ENCODE assay signal across 12 cellular contexts in genomic region chrX:6227445-6227820, GRCh38. TPM values are rescaled to one million over a fixed set of nuclear protein-coding genes. Genes with fewer than 3 reads are reported as not detected.
DNase-seq lines count a peak whose midpoint lies in the region; ATAC-seq and TF ChIP-seq lines count a peak whose summit lies in the region.
"Had no signal": no experiment of that assay in that cellular context is flagged by ENCODE, and none has a peak within 500 bp of the region (broad histone marks: within the 10 kb centered on the region; RNA-seq: fewer than 3 reads in every experiment).

No MANE protein-coding gene starts in this region.

- H3K4me1 ChIP-seq in ES-I3 (ENCODE audit: insufficient read depth, low read length) = no peaks in the 10 kb centered on the region; the same call in 1 of the 2 replicates
- H3K4me1 ChIP-seq in NT2/D1 (ENCODE audit: insufficient read depth, insufficient read length) = no peaks in the 10 kb centered on the region
- peaks cover 4% of the 10 kb centered on the region for H3K4me1 ChIP-seq in hepatocyte (ENCODE audit: insufficient read depth)
- H3K4me1 ChIP-seq: thyroid gland had no signal

- H3K4me2 ChIP-seq in hepatocyte = peak overlapping the region; percentile 82

- 54% methylated on average over 24 of the region's 26 CpGs for WGBS in hepatocyte (ENCODE audit: low lambda C conversion rate, missing lambda C conversion rate)

- peaks cover 24% of the 10 kb centered on the region for H3K27me3 ChIP-seq in NT2/D1 (ENCODE audit: insufficient read depth, insufficient read length)
- peaks cover 13% of the 10 kb centered on the region for H3K27me3 ChIP-seq in hepatocyte
- H3K27me3 ChIP-seq: thyroid gland had no signal

- H2AFZ ChIP-seq in hepatocyte = peak overlapping the region; percentile 89

- H3K9me2 ChIP-seq in hepatocyte (replicated peaks; ENCODE audit: insufficient read depth) = no peaks in the 10 kb centered on the region

- H3K9ac ChIP-seq in ES-I3 (ENCODE audit: low read depth, low read length) (peak overlapping the region; percentile 84), NT2/D1 (ENCODE audit: insufficient read length, low read depth) (peak overlapping the region; percentile 79)

- no peak for TF ChIP-seq CTCF in hepatocyte (IDR thresholded peaks at IDR 0.05; ENCODE audit: poor library complexity)

- H3K79me2 ChIP-seq in hepatocyte = no peaks in the 10 kb centered on the region

- peak overlapping the region; percentile 71 for H3K4me3 ChIP-seq in NT2/D1 (ENCODE audit: insufficient read length, low read depth)
- H3K4me3 ChIP-seq in hepatocyte = peak overlapping the region; percentile 49
- H3K4me3 ChIP-seq: thyroid gland had no signal

- no peak overlapping the region for H3K27ac ChIP-seq in hepatocyte
- H3K27ac ChIP-seq: thyroid gland had no signal

- H3K36me3 ChIP-seq in ES-I3 (ENCODE audit: insufficient read depth, low read length) (no peaks in the 10 kb centered on the region), NT2/D1 (ENCODE audit: insufficient read depth, insufficient read length, low read length) (no peaks in the 10 kb centered on the region), hepatocyte (replicated peaks; ENCODE audit: insufficient read depth, low read depth) (no peaks in the 10 kb centered on the region)
- H3K36me3 ChIP-seq: thyroid gland had no signal

- ATAC-seq in left lobe of liver (no peak), GM18519 (IDR thresholded peaks at IDR 0.05; ENCODE audit: low FRiP score, unreplicated experiment) (no peak)

- DNase-seq in NT2/D1 (ENCODE audit: low read depth, low spot score) = no peak
- DNase-seq in hepatocyte (ENCODE audit: low spot score) = no peak
- peak; percentile 5 for DNase-seq in putamen (ENCODE audit: low spot score)
- DNase-seq in left lobe of liver (ENCODE audit: low spot score) = no peak
- no peak for DNase-seq in activated CD4-positive, alpha-beta T cell treated with anti-CD3 and anti-CD28 coated beads for 48 hours
- DNase-seq in amniotic stem cell (lab: John Stamatoyannopoulos, UW) = no peak
- DNase-seq: CD4-positive, CD25-positive, alpha-beta regulatory T cell; cortex of kidney; NCI-H2107; thyroid gland had no signal

- no peaks in the 10 kb centered on the region for H4K20me1 ChIP-seq in hepatocyte (ENCODE audit: insufficient read depth, poor library complexity, severe bottlenecking)

- H3K9me3 ChIP-seq in ES-I3 (ENCODE audit: control insufficient read depth, insufficient read depth, low read length) (no peaks in the 10 kb centered on the region), NT2/D1 (ENCODE audit: insufficient read depth, low read length) (no peaks in the 10 kb centered on the region), hepatocyte (ENCODE audit: low read depth) (no peaks in the 10 kb centered on the region)
- H3K9me3 ChIP-seq: thyroid gland had no signal

RNA-seq across cellular contexts. Expression of gene NLGN4X, which starts 1.2 kb away (rescaled TPM):
- total RNA-seq in hepatocyte (3.9 and 4.5 TPM in 2 replicates), left lobe of liver (1.5 TPM)
- polyA plus RNA-seq in hepatocyte = 0.81 and 2.1 TPM in 2 replicates
- total RNA-seq: CD4-positive, CD25-positive, alpha-beta regulatory T cell had no signal
- polyA plus RNA-seq: CD4-positive, CD25-positive, alpha-beta regulatory T cell had no signal
